Comparison of ENCODE assay signal across 1 cellular context in genomic region chr7:45028920-45029344, GRCh38.
TF ChIP-seq lines count a peak whose summit lies in the region.

No MANE protein-coding gene starts in this region.

TF ChIP-seq in GM12891, 5 proteins besides CTCF, POLR2A, EP300 and RAD21 (continued from another document):
- TF ChIP-seq POLR2AphosphoS5 (IDR thresholded peaks at IDR 0.05; ENCODE audit: low read depth, low read length), result no peak
- no peak for TF ChIP-seq TAF1 (IDR thresholded peaks at IDR 0.05; ENCODE audit: low read depth, low read length)
TF ChIP-seq in GM12891: peak in this region for 0.
